In the genomic region with DNA sequence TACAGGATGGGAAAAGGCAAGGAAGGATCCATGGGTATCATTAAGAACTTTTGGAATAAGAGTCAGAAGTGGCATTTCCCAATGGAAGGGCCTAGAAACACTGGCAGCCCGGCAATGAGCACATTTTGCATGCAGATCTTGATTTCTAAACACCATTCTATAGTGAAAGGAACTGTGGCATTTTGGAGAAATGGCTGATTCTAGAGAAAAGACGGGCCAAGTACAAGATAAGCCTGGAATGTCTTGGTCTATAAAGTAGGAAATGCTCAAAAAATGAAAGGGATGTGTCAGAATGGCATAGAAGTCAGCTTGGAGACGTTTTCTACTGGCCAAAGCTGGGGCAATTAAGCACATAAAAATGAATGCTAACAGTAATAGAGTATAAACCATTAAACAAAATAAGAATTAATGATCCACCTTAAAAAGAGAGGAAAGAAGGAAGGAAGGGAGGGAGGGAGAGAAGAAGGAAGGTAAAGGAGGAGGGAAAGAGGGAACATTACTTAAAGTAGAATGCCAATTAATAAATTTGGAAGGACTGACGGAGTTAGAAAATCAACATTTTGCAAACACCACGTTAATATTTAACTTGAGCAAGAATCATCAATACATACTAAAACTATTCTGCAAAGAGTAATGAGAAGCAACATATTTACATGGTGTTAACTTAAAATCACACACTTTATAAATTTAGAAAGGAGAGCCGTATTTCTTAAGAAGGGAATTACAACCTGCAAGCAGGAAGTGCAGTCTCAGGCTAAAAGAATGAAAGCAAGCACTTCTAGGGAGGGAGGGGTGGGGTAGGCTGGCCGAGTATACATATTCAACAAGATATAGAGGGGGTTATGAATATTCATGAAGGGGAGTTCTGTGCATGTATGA, we compare ENCODE assay signal across 21 cellular contexts.
DNase-seq lines count a peak whose midpoint lies in the region; ATAC-seq and TF ChIP-seq lines count a peak whose summit lies in the region.
"Had no signal": no experiment of that assay in that cellular context is flagged by ENCODE, and none has a peak within 500 bp of the region (broad histone marks: within the 10 kb centered on the region; RNA-seq: fewer than 3 reads in every experiment).

No MANE protein-coding gene starts in this region.

- peaks cover 13% of the 10 kb centered on the region for H3K27me3 Mint-ChIP-seq in activated T-cell treated with anti-CD3 and anti-CD28 coated beads, Interleukin-2, amount 50 U/mL, for 4 hours (ENCODE audit: low read depth)

- H3K4me1 Mint-ChIP-seq in activated T-cell treated with anti-CD3 and anti-CD28 coated beads, Interleukin-2, amount 50 U/mL, for 4 hours (ENCODE audit: low read depth) = no peaks in the 10 kb centered on the region

- no peak overlapping the region for H3K9ac ChIP-seq in OCI-LY3 (ENCODE audit: low read length)
- H3K9ac ChIP-seq: BLaER1 had no signal

- peaks cover 40% of the 10 kb centered on the region for H3K27me3 ChIP-seq in OCI-LY3 (ENCODE audit: low read depth, low read length)
- H3K27me3 ChIP-seq: BLaER1, MG63, SJCRH30 had no signal

- no peaks in the 10 kb centered on the region for H3K9me3 Mint-ChIP-seq in activated T-cell treated with anti-CD3 and anti-CD28 coated beads, Interleukin-2, amount 50 U/mL, for 4 hours

- H3K4me3 ChIP-seq in OCI-LY3 (ENCODE audit: low read length) (no peak overlapping the region), choroid plexus epithelial cell (ENCODE audit: low read depth, low read length) (no peak overlapping the region)
- H3K4me3 ChIP-seq: BLaER1, MG63, PC-9, SJCRH30 had no signal

- no peaks in the 10 kb centered on the region for H3K9me3 ChIP-seq in OCI-LY3 (ENCODE audit: insufficient read depth, low read length)
- H3K9me3 ChIP-seq: BLaER1, MG63, SJCRH30 had no signal

- no peak overlapping the region for H3K4me3 Mint-ChIP-seq in activated T-cell treated with anti-CD3 and anti-CD28 coated beads, Interleukin-2, amount 50 U/mL, for 4 hours
- H3K4me3 Mint-ChIP-seq: CD4-positive, CD25-positive, alpha-beta regulatory T cell had no signal

- H3K4me1 ChIP-seq in OCI-LY3 (ENCODE audit: low read length) = no peaks in the 10 kb centered on the region
- H3K4me1 ChIP-seq: BLaER1, SJCRH30 had no signal

- 0 out of 2 replicates have a peak overlapping the region, but pooled peaks have one; percentile 9 for H2AFZ ChIP-seq in OCI-LY3 (ENCODE audit: low read depth, low read length)
- H2AFZ ChIP-seq: PC-9 had no signal

- H3K36me3 Mint-ChIP-seq in activated T-cell treated with anti-CD3 and anti-CD28 coated beads, Interleukin-2, amount 50 U/mL, for 4 hours (ENCODE audit: insufficient read depth) = no peaks in the 10 kb centered on the region
- H3K36me3 Mint-ChIP-seq: CD4-positive, CD25-positive, alpha-beta regulatory T cell had no signal

- H3K4me2 ChIP-seq in OCI-LY3 (ENCODE audit: low read length) = no peak overlapping the region
- H3K4me2 ChIP-seq: BLaER1, PC-9 had no signal

- H3K27ac ChIP-seq in 22Rv1 = peak overlapping the region; percentile 78; the same call in 1 of the 2 replicates
- H3K27ac ChIP-seq in OCI-LY3 (ENCODE audit: low read length) = no peak overlapping the region
- H3K27ac ChIP-seq: BLaER1, PC-9, SJCRH30 had no signal

- H4K20me1 ChIP-seq in OCI-LY3 (ENCODE audit: insufficient read depth, low read length) = no peaks in the 10 kb centered on the region
- H4K20me1 ChIP-seq: BLaER1 had no signal

- DNase-seq in choroid plexus epithelial cell (ENCODE audit: low read depth) (peak; percentile 23), left lobe of liver (ENCODE audit: low spot score) (no peak), mucosa of gallbladder (ENCODE audit: low spot score) (no peak), globus pallidus (ENCODE audit: low spot score) (no peak)
- DNase-seq in activated T-cell treated with anti-CD3 and anti-CD28 coated beads, Interleukin-2, amount 50 U/mL, for 4 hours = no peak
- DNase-seq: CD4-positive, CD25-positive, alpha-beta regulatory T cell; DMS53; KG1; MG63; NCI-H2029; NCI-H446; NCI-H524 treated with DMSO at 0.1 percent for 48 hours; NCI-H774; PC-9; SJCRH30 had no signal

- ATAC-seq in left lobe of liver (peak; percentile 62), GM19395 (IDR thresholded peaks at IDR 0.05; ENCODE audit: unreplicated experiment) (no peak)
- no peak for ATAC-seq in activated T-cell treated with anti-CD3 and anti-CD28 coated beads, Interleukin-2, amount 50 U/mL, for 4 hours
- ATAC-seq: HCT116, Right ventricle myocardium inferior had no signal

- H3K36me3 ChIP-seq in OCI-LY3 (replicated peaks; ENCODE audit: low read depth, low read length) = no peaks in the 10 kb centered on the region
- H3K36me3 ChIP-seq: BLaER1, MG63, SJCRH30 had no signal

- H3K79me2 ChIP-seq in OCI-LY3 (ENCODE audit: low read length) = no peaks in the 10 kb centered on the region

- TF ChIP-seq CTCF in 22Rv1 (IDR thresholded peaks at IDR 0.05) (no peak), OCI-LY3 (IDR thresholded peaks at IDR 0.05; ENCODE audit: low read depth, low read length) (no peak), choroid plexus epithelial cell (conservative IDR thresholded peaks at IDR 0.05; ENCODE audit: low read depth, low read length) (no peak)
